Comparison of ENCODE assay signal across 8 cellular contexts in the genomic region with DNA sequence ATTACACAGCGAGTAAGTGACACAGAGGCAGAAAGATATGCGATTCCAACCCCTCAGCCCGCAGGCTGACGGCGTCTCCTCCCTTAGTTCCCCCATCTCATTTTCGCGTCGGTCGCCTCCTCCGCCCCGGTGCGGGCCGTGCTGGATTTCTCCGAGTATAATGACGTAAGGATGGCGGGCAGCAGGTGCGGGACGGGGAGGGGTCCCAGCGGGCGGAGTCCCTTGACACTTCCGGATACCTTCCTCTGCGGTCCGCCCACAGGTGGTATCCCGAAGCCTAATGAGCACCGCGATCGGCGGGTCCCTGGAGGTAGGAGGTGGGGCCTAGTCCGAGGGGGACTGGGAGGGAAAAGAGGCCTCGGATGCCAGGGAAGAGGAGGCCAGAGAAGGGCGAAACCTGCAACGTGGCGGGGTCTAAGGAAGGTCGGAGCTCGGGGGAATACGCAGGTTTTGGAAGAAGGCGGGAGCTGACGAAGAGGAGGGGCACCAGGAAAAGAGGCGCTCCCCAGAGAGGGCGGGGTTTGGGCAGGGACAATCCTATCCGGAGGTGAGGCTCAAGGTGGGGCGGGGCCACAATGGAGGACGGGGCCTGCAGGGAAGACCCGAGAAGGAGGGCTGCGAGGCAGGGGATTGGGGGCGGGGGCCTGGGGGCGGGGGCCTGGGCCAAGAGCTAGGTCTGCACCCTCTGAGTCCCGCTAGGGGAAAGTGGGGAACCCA. TPM values are rescaled to one million over a fixed set of nuclear protein-coding genes. Genes with fewer than 3 reads are reported as not detected.
A peak's percentile ranks its signal among the peaks of the same experiment; 100 is the strongest.
DNase-seq lines count a peak whose midpoint lies in the region; FAIRE-seq and TF ChIP-seq lines count a peak whose summit lies in the region.

No MANE protein-coding gene starts in this region.

- TF ChIP-seq CTCF in keratinocyte (optimal IDR thresholded peaks at IDR 0.05 in 1 of 3, IDR thresholded peaks at IDR 0.05 in 1 of 3, conservative IDR thresholded peaks at IDR 0.05 in 1 of 3; ENCODE audit: extremely low read depth in 1 of 3, insufficient read depth in 2 of 3, low read length in 3 of 3) = no peak

- H3K9me1 ChIP-seq in keratinocyte (ENCODE audit: control insufficient read depth, extremely low read depth, insufficient read depth, low read length) = no peaks in the 10 kb centered on the region

- DNase-seq in H54 (ENCODE audit: insufficient read length, low spot score) = peak; percentile 91
- peak; percentile 89 for DNase-seq in M059J (ENCODE audit: low read depth)
- DNase-seq in T follicular helper cell (ENCODE audit: low read depth) = peak; percentile 15
- peak; percentile 49 for DNase-seq in astrocyte of the hippocampus (ENCODE audit: low read depth, low spot score)
- DNase-seq in keratinocyte (ENCODE audit: low read depth, low spot score) = peak; percentile 48
- peak; percentile 38 for DNase-seq in stimulated activated CD4-positive, alpha-beta T cell treated with anti-CD3 and anti-CD28 coated beads, Interleukin-2, amount 100 ng/mL, for 4 hours (ENCODE audit: low read depth)
- DNase-seq in KG1 (lab: John Stamatoyannopoulos, UW) = no peak

- peak overlapping the region; percentile 74 to 77 (median 75) for H3K4me3 ChIP-seq in keratinocyte (ENCODE audit: control insufficient read depth in 2 of 3, extremely low read depth in 1 of 3, insufficient read depth in 2 of 3, low read depth in 1 of 3, low read length in 3 of 3)

- peak overlapping the region; percentile 68 for H3K9ac ChIP-seq in ES-I3 (ENCODE audit: low read depth, low read length)
- H3K9ac ChIP-seq in keratinocyte (ENCODE audit: control insufficient read depth, extremely low read depth, insufficient read depth, low read length) = peak overlapping the region; percentile 77

- peak overlapping the region; percentile 68 for H3K4me2 ChIP-seq in keratinocyte (ENCODE audit: control insufficient read depth, extremely low read depth, insufficient read depth, low read depth, low read length)

- peak overlapping the region; percentile 46 for H3K27ac ChIP-seq in keratinocyte (ENCODE audit: control insufficient read depth, insufficient read depth, low read length)

- H3K9me3 ChIP-seq in ES-I3 (ENCODE audit: control insufficient read depth, insufficient read depth, low read length) (no peaks in the 10 kb centered on the region), keratinocyte (ENCODE audit: control insufficient read depth, low read depth, low read length) (no peaks in the 10 kb centered on the region)

- H3K36me3 ChIP-seq in ES-I3 (ENCODE audit: insufficient read depth, low read length) (no peaks in the 10 kb centered on the region), keratinocyte (ENCODE audit: control insufficient read depth in 2 of 2, extremely low read depth in 1 of 2, insufficient read depth in 2 of 2, low read length in 2 of 2) (no peaks in the 10 kb centered on the region)

- FAIRE-seq in H54 (lab: Jason Lieb, UNC) (no peak), keratinocyte (lab: Jason Lieb, UNC) (no peak)

- H2AFZ ChIP-seq in keratinocyte (ENCODE audit: control insufficient read depth, low read length) = peak overlapping the region; percentile 89

- H4K20me1 ChIP-seq in keratinocyte (ENCODE audit: control insufficient read depth, extremely low read depth, insufficient read depth, low read length) = no peaks in the 10 kb centered on the region

- peaks cover 3% of the 10 kb centered on the region for H3K27me3 ChIP-seq in keratinocyte (ENCODE audit: control insufficient read depth, extremely low read depth, insufficient read depth, low read length)

- H3K79me2 ChIP-seq in keratinocyte (ENCODE audit: control insufficient read depth, insufficient read depth, low read length) = no peaks in the 10 kb centered on the region

- H3K4me1 ChIP-seq in ES-I3 (ENCODE audit: insufficient read depth, low read length) (no peaks in the 10 kb centered on the region), keratinocyte (ENCODE audit: control insufficient read depth, extremely low read depth, insufficient read depth, low read length) (peaks cover 5% of the 10 kb centered on the region)

- dilution Hi-C loops in keratinocyte (cut with MboI; ENCODE audit: extremely low pct_ligation_motif_present, low sequenced_read_pairs) = no loop called here

- TF ChIP-seq POLR2A in H54 (IDR thresholded peaks at IDR 0.05; ENCODE audit: low read depth, low read length) = no peak

RNA-seq across cellular contexts. Expression of a gene that starts 3.6 kb away (rescaled TPM):
- 2.9 and 5.4 TPM in 2 replicates for total RNA-seq in M059J (2014; rRNA removed; shearing (Covaris generic))
- 7.5 to 8.9 TPM (median 8.7 TPM) in 3 replicates for polyA plus RNA-seq in keratinocyte
- 1.1 TPM for polyA plus RNA-seq in keratinocyte (2011; ENCODE audit: low read depth)
- 7.9 and 8.4 TPM in 2 replicates for polyA plus RNA-seq in keratinocyte (2011; cell fraction: cytosol; rRNA removed)
- polyA plus RNA-seq in keratinocyte (2011; cell fraction: nucleus; rRNA removed) = 9.1 and 9.9 TPM in 2 replicates
- polyA plus RNA-seq in keratinocyte (2012; ENCODE audit: low replicate concordance) = 4.3 and 5.6 TPM in 2 replicates
- polyA minus RNA-seq in keratinocyte = 4.5 to 9.8 TPM (median 5.2 TPM) in 3 replicates
- 3.5 TPM for polyA minus RNA-seq in keratinocyte (2011; cell fraction: cytosol; rRNA and poly(A)+ RNA removed)
- polyA minus RNA-seq in keratinocyte (2011; cell fraction: nucleus; rRNA and poly(A)+ RNA removed) = 2.3 and 2.4 TPM in 2 replicates
